28 cellular contexts compared by ENCODE assay signal in genomic region chr3:52162250-52162872, GRCh38.
"Had no signal": no experiment of that assay in that cellular context is flagged by ENCODE, and none has a peak within 500 bp of the region (broad histone marks: within the 10 kb centered on the region; RNA-seq: fewer than 3 reads in every experiment).

No MANE protein-coding gene starts in this region.

- H3K4me1 ChIP-seq: adrenal gland, body of pancreas, esophagus muscularis mucosa, heart right ventricle, left ventricle myocardium inferior, vagina had no signal

- H3K27ac ChIP-seq: adrenal gland, body of pancreas, coronary artery, esophagus muscularis mucosa, heart right ventricle, left ventricle myocardium inferior, right lobe of liver, skin epidermis, vagina had no signal

- H3K9me3 Mint-ChIP-seq: activated naive CD4-positive, alpha-beta T cell treated with anti-CD3 and anti-CD28 coated beads for 36 hours; activated naive CD8-positive, alpha-beta T cell treated with anti-CD3 and anti-CD28 coated beads for 36 hours; naive thymus-derived CD8-positive, alpha-beta T cell; stimulated activated memory B cell treated with anti-CD40 and anti-IgM and Interleukin-4, amounts not matched to agents 10 μg/mL and 1 μg/mL and 100 μg/mL, for 72 hours; stimulated activated naive CD8-positive, alpha-beta T cell treated with anti-CD3 and anti-CD28 coated beads, Interleukin-15, amount 100 ng/mL, for 72 hours; T-cell; type B pancreatic cell had no signal

- H3K36me3 Mint-ChIP-seq: activated naive CD8-positive, alpha-beta T cell treated with anti-CD3 and anti-CD28 coated beads for 36 hours; naive thymus-derived CD8-positive, alpha-beta T cell; stimulated activated memory B cell treated with anti-CD40 and anti-IgM and Interleukin-4, amounts not matched to agents 10 μg/mL and 1 μg/mL and 100 μg/mL, for 72 hours; T-cell; type B pancreatic cell had no signal

- ATAC-seq: body of pancreas; naive thymus-derived CD8-positive, alpha-beta T cell; stimulated activated memory B cell treated with anti-CD40 and anti-IgM and Interleukin-4, amounts not matched to agents 10 μg/mL and 1 μg/mL and 100 μg/mL, for 72 hours; stimulated activated naive CD8-positive, alpha-beta T cell treated with anti-CD3 and anti-CD28 coated beads, Interleukin-15, amount 100 ng/mL, for 72 hours; T-cell had no signal

- H3K27me3 Mint-ChIP-seq: activated naive CD8-positive, alpha-beta T cell treated with anti-CD3 and anti-CD28 coated beads for 36 hours; naive thymus-derived CD8-positive, alpha-beta T cell; stimulated activated memory B cell treated with anti-CD40 and anti-IgM and Interleukin-4, amounts not matched to agents 10 μg/mL and 1 μg/mL and 100 μg/mL, for 72 hours; stimulated activated naive CD8-positive, alpha-beta T cell treated with anti-CD3 and anti-CD28 coated beads, Interleukin-15, amount 100 ng/mL, for 72 hours; T-cell had no signal

- H3K27ac Mint-ChIP-seq: activated naive CD4-positive, alpha-beta T cell treated with anti-CD3 and anti-CD28 coated beads for 36 hours; activated naive CD8-positive, alpha-beta T cell treated with anti-CD3 and anti-CD28 coated beads for 36 hours; naive thymus-derived CD8-positive, alpha-beta T cell; stimulated activated memory B cell treated with anti-CD40 and anti-IgM and Interleukin-4, amounts not matched to agents 10 μg/mL and 1 μg/mL and 100 μg/mL, for 72 hours; stimulated activated naive CD8-positive, alpha-beta T cell treated with anti-CD3 and anti-CD28 coated beads, Interleukin-15, amount 100 ng/mL, for 72 hours; T-cell; type B pancreatic cell had no signal

- H3K27me3 ChIP-seq: adrenal gland, body of pancreas, esophagus muscularis mucosa, heart right ventricle, right lobe of liver, vagina had no signal

- DNase-seq: activated CD4-positive, alpha-beta T cell treated with anti-CD3 and anti-CD28 coated beads for 4 hours; activated CD4-positive, alpha-beta T cell treated with anti-CD3 and anti-CD28 coated beads, Interleukin-2, amount 50 U/mL, for 4 hours; activated CD8-positive, alpha-beta memory T cell treated with anti-CD3 and anti-CD28 coated beads for 24 hours; activated effector memory CD4-positive, alpha-beta T cell treated with anti-CD3 and anti-CD28 coated beads, Interleukin-2, amount 50 U/mL, for 16 hours; activated naive CD4-positive, alpha-beta T cell treated with anti-CD3 and anti-CD28 coated beads for 36 hours; activated naive CD8-positive, alpha-beta T cell treated with anti-CD3 and anti-CD28 coated beads for 36 hours; body of pancreas; cerebellar nuclear complex; foreskin melanocyte; heart right ventricle; left ventricle myocardium inferior; midbrain; right lobe of liver; stimulated activated CD4-positive, alpha-beta T cell treated with anti-CD3 and anti-CD28 coated beads, Interleukin-1b, Interleukin-23, amount 100 ng/mL, for 48 hours; stimulated activated CD4-positive, alpha-beta T cell treated with anti-CD3 and anti-CD28 coated beads, Interleukin-4, amount 100 ng/mL, for 4 hours; stimulated activated CD8-positive, alpha-beta memory T cell treated with anti-CD3 and anti-CD28 coated beads, Interleukin-4, amount 100 ng/mL, for 48 hours; stimulated activated naive CD8-positive, alpha-beta T cell treated with anti-CD3 and anti-CD28 coated beads, Interleukin-15, amount 100 ng/mL, for 72 hours; substantia nigra; T-cell had no signal

- H3K4me3 Mint-ChIP-seq: activated naive CD4-positive, alpha-beta T cell treated with anti-CD3 and anti-CD28 coated beads for 36 hours; activated naive CD8-positive, alpha-beta T cell treated with anti-CD3 and anti-CD28 coated beads for 36 hours; naive thymus-derived CD8-positive, alpha-beta T cell; neural crest cell; stimulated activated memory B cell treated with anti-CD40 and anti-IgM and Interleukin-4, amounts not matched to agents 10 μg/mL and 1 μg/mL and 100 μg/mL, for 72 hours; stimulated activated naive CD8-positive, alpha-beta T cell treated with anti-CD3 and anti-CD28 coated beads, Interleukin-15, amount 100 ng/mL, for 72 hours; T-cell; type B pancreatic cell had no signal

- H3K4me3 ChIP-seq: adrenal gland, body of pancreas, coronary artery, esophagus muscularis mucosa, heart right ventricle, left ventricle myocardium inferior, right lobe of liver, skin epidermis, vagina had no signal

- H3K4me1 Mint-ChIP-seq: activated naive CD8-positive, alpha-beta T cell treated with anti-CD3 and anti-CD28 coated beads for 36 hours; naive thymus-derived CD8-positive, alpha-beta T cell; stimulated activated memory B cell treated with anti-CD40 and anti-IgM and Interleukin-4, amounts not matched to agents 10 μg/mL and 1 μg/mL and 100 μg/mL, for 72 hours; stimulated activated naive CD8-positive, alpha-beta T cell treated with anti-CD3 and anti-CD28 coated beads, Interleukin-15, amount 100 ng/mL, for 72 hours; T-cell had no signal

- H3K36me3 ChIP-seq: adrenal gland, esophagus muscularis mucosa, heart right ventricle, left ventricle myocardium inferior, right lobe of liver, vagina had no signal

- H3K9me3 ChIP-seq: adrenal gland, body of pancreas, esophagus muscularis mucosa, heart right ventricle, left ventricle myocardium inferior, right lobe of liver, vagina had no signal
